Comparison of ENCODE assay signal across 1 cellular context in the genomic region with DNA sequence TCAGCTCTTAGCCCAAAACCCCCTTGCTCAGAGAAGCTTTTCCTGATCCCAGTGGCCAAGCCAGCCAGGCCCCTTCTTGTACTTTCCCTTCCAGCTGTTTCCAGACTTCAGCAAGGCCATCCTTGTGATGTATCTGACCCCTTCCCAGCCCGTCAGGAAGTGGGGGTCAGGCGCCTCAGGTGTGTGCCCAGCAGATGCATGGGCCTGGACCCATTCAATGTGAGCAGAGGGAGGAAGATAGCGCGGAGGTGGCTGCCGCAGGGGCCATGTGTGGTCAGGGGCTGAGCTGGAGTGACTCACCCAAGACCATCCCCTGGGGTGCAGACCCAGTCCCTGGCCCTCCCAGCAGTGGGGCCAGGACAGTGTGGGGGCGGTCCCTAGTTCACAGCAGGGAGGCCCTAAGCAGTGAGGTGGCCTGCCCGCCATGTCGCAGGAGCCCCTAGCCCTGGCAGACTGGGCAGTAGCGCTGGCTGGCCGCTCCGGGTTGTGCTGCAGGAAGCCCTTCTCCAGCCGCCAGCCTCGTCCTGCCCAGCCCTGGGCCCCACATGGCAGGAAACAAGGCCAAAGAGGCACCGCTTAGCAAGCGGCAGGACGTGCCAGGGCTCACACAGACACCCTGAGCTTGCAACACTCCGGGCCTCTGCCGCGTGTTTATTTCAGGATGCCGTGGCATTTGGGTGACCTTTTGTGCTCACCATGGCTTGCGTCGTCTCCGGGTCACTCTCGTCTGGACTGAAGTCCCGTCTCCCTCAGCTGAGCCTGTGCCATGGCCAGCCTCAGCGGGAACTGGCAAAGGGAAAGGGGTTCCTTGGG.
TF ChIP-seq lines count a peak whose summit lies in the region.

No MANE protein-coding gene starts in this region.

TF ChIP-seq in HepG2, 621 proteins besides CTCF, POLR2A, EP300 and RAD21 (continued from another document and continues in another):
- TF ChIP-seq, protein P1, sequence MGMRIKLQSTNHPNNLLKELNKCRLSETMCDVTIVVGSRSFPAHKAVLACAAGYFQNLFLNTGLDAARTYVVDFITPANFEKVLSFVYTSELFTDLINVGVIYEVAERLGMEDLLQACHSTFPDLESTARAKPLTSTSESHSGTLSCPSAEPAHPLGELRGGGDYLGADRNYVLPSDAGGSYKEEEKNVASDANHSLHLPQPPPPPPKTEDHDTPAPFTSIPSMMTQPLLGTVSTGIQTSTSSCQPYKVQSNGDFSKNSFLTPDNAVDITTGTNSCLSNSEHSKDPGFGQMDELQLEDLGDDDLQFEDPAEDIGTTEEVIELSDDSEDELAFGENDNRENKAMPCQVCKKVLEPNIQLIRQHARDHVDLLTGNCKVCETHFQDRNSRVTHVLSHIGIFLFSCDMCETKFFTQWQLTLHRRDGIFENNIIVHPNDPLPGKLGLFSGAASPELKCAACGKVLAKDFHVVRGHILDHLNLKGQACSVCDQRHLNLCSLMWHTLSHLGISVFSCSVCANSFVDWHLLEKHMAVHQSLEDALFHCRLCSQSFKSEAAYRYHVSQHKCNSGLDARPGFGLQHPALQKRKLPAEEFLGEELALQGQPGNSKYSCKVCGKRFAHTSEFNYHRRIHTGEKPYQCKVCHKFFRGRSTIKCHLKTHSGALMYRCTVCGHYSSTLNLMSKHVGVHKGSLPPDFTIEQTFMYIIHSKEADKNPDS (CRISPR knock-in tag; IDR thresholded peaks at IDR 0.05): no peak
- TF ChIP-seq RBM39 (IDR thresholded peaks at IDR 0.05; ENCODE audit: low read depth, low read length, poor library complexity, severe bottlenecking): no peak
- TF ChIP-seq ZNF180 (CRISPR knock-in tag; IDR thresholded peaks at IDR 0.05; ENCODE audit: borderline replicate concordance, low read depth): no peak
- no peak for TF ChIP-seq ATM (IDR thresholded peaks at IDR 0.05; ENCODE audit: borderline replicate concordance)
- TF ChIP-seq, protein P2, sequence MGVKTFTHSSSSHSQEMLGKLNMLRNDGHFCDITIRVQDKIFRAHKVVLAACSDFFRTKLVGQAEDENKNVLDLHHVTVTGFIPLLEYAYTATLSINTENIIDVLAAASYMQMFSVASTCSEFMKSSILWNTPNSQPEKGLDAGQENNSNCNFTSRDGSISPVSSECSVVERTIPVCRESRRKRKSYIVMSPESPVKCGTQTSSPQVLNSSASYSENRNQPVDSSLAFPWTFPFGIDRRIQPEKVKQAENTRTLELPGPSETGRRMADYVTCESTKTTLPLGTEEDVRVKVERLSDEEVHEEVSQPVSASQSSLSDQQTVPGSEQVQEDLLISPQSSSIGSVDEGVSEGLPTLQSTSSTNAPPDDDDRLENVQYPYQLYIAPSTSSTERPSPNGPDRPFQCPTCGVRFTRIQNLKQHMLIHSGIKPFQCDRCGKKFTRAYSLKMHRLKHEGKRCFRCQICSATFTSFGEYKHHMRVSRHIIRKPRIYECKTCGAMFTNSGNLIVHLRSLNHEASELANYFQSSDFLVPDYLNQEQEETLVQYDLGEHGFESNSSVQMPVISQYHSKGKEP (CRISPR knock-in tag; IDR thresholded peaks at IDR 0.05): no peak
- TF ChIP-seq ZNF607 (CRISPR knock-in tag; IDR thresholded peaks at IDR 0.05; ENCODE audit: borderline replicate concordance): peak; percentile 89; the same call in 1 of the 2 replicates
- TF ChIP-seq NR2F1 (CRISPR knock-in tag; IDR thresholded peaks at IDR 0.05): peak; percentile 64 to 89
- peak; percentile 59; the same call in 1 of the 2 replicates for TF ChIP-seq SAFB2 (CRISPR knock-in tag; IDR thresholded peaks at IDR 0.05; ENCODE audit: borderline replicate concordance, low read depth)
- TF ChIP-seq ZNF3 (CRISPR knock-in tag; IDR thresholded peaks at IDR 0.05): no peak
- TF ChIP-seq REXO4 (CRISPR knock-in tag; IDR thresholded peaks at IDR 0.05; ENCODE audit: borderline replicate concordance): no peak
- no peak for TF ChIP-seq SETDB1 (CRISPR knock-in tag; IDR thresholded peaks at IDR 0.05; ENCODE audit: borderline replicate concordance)
- TF ChIP-seq NFRKB (IDR thresholded peaks at IDR 0.05): no peak
- TF ChIP-seq, protein P3, sequence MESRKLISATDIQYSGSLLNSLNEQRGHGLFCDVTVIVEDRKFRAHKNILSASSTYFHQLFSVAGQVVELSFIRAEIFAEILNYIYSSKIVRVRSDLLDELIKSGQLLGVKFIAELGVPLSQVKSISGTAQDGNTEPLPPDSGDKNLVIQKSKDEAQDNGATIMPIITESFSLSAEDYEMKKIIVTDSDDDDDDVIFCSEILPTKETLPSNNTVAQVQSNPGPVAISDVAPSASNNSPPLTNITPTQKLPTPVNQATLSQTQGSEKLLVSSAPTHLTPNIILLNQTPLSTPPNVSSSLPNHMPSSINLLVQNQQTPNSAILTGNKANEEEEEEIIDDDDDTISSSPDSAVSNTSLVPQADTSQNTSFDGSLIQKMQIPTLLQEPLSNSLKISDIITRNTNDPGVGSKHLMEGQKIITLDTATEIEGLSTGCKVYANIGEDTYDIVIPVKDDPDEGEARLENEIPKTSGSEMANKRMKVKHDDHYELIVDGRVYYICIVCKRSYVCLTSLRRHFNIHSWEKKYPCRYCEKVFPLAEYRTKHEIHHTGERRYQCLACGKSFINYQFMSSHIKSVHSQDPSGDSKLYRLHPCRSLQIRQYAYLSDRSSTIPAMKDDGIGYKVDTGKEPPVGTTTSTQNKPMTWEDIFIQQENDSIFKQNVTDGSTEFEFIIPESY (CRISPR knock-in tag; IDR thresholded peaks at IDR 0.05): peak; percentile 94
- no peak; the same call in 1 of the 2 replicates for TF ChIP-seq ZNF160 (CRISPR knock-in tag; IDR thresholded peaks at IDR 0.05)
- TF ChIP-seq, protein P4, sequence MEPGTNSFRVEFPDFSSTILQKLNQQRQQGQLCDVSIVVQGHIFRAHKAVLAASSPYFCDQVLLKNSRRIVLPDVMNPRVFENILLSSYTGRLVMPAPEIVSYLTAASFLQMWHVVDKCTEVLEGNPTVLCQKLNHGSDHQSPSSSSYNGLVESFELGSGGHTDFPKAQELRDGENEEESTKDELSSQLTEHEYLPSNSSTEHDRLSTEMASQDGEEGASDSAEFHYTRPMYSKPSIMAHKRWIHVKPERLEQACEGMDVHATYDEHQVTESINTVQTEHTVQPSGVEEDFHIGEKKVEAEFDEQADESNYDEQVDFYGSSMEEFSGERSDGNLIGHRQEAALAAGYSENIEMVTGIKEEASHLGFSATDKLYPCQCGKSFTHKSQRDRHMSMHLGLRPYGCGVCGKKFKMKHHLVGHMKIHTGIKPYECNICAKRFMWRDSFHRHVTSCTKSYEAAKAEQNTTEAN (CRISPR knock-in tag; conservative IDR thresholded peaks at IDR 0.05): no peak
- no peak for TF ChIP-seq RARG (CRISPR knock-in tag; IDR thresholded peaks at IDR 0.05; ENCODE audit: low read depth)
- peak; percentile 94; the same call in 1 of the 2 replicates for TF ChIP-seq MIER3 (CRISPR knock-in tag; IDR thresholded peaks at IDR 0.05; ENCODE audit: borderline replicate concordance)
- TF ChIP-seq PHF21A (CRISPR knock-in tag; IDR thresholded peaks at IDR 0.05): peak; percentile 96
- no peak; the same call in 1 of the 2 replicates for TF ChIP-seq ZBTB3 (CRISPR knock-in tag; IDR thresholded peaks at IDR 0.05; ENCODE audit: borderline replicate concordance, low read depth)
- TF ChIP-seq, protein P5, sequence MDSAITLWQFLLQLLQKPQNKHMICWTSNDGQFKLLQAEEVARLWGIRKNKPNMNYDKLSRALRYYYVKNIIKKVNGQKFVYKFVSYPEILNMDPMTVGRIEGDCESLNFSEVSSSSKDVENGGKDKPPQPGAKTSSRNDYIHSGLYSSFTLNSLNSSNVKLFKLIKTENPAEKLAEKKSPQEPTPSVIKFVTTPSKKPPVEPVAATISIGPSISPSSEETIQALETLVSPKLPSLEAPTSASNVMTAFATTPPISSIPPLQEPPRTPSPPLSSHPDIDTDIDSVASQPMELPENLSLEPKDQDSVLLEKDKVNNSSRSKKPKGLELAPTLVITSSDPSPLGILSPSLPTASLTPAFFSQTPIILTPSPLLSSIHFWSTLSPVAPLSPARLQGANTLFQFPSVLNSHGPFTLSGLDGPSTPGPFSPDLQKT (CRISPR knock-in tag; IDR thresholded peaks at IDR 0.05; ENCODE audit: borderline replicate concordance): no peak
- peak; percentile 89 for TF ChIP-seq ZNF253 (CRISPR knock-in tag; IDR thresholded peaks at IDR 0.05; ENCODE audit: borderline replicate concordance)
- TF ChIP-seq, protein P6, sequence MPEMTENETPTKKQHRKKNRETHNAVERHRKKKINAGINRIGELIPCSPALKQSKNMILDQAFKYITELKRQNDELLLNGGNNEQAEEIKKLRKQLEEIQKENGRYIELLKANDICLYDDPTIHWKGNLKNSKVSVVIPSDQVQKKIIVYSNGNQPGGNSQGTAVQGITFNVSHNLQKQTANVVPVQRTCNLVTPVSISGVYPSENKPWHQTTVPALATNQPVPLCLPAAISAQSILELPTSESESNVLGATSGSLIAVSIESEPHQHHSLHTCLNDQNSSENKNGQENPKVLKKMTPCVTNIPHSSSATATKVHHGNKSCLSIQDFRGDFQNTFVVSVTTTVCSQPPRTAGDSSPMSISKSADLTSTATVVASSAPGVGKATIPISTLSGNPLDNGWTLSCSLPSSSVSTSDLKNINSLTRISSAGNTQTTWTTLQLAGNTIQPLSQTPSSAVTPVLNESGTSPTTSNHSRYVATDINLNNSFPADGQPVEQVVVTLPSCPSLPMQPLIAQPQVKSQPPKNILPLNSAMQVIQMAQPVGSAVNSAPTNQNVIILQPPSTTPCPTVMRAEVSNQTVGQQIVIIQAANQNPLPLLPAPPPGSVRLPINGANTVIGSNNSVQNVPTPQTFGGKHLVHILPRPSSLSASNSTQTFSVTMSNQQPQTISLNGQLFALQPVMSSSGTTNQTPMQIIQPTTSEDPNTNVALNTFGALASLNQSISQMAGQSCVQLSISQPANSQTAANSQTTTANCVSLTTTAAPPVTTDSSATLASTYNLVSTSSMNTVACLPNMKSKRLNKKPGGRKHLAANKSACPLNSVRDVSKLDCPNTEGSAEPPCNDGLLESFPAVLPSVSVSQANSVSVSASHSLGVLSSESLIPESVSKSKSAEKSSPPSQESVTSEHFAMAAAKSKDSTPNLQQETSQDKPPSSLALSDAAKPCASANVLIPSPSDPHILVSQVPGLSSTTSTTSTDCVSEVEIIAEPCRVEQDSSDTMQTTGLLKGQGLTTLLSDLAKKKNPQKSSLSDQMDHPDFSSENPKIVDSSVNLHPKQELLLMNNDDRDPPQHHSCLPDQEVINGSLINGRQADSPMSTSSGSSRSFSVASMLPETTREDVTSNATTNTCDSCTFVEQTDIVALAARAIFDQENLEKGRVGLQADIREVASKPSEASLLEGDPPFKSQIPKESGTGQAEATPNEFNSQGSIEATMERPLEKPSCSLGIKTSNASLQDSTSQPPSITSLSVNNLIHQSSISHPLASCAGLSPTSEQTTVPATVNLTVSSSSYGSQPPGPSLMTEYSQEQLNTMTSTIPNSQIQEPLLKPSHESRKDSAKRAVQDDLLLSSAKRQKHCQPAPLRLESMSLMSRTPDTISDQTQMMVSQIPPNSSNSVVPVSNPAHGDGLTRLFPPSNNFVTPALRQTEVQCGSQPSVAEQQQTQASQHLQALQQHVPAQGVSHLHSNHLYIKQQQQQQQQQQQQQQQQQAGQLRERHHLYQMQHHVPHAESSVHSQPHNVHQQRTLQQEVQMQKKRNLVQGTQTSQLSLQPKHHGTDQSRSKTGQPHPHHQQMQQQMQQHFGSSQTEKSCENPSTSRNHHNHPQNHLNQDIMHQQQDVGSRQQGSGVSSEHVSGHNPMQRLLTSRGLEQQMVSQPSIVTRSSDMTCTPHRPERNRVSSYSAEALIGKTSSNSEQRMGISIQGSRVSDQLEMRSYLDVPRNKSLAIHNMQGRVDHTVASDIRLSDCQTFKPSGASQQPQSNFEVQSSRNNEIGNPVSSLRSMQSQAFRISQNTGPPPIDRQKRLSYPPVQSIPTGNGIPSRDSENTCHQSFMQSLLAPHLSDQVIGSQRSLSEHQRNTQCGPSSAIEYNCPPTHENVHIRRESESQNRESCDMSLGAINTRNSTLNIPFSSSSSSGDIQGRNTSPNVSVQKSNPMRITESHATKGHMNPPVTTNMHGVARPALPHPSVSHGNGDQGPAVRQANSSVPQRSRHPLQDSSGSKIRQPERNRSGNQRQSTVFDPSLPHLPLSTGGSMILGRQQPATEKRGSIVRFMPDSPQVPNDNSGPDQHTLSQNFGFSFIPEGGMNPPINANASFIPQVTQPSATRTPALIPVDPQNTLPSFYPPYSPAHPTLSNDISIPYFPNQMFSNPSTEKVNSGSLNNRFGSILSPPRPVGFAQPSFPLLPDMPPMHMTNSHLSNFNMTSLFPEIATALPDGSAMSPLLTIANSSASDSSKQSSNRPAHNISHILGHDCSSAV (CRISPR knock-in tag; IDR thresholded peaks at IDR 0.05; ENCODE audit: borderline replicate concordance): peak; percentile 38; the same call in 1 of the 2 replicates
- TF ChIP-seq RNF2 (conservative IDR thresholded peaks at IDR 0.05; ENCODE audit: low read depth): peak; percentile 66
- no peak for TF ChIP-seq DR1 (CRISPR knock-in tag; IDR thresholded peaks at IDR 0.05)
- TF ChIP-seq ELF3 (CRISPR knock-in tag; IDR thresholded peaks at IDR 0.05): peak; percentile 94
- peak; percentile 89; the same call in 1 of the 2 replicates for TF ChIP-seq NR2F2 (IDR thresholded peaks at IDR 0.05; ENCODE audit: borderline replicate concordance, low read depth)
- TF ChIP-seq, protein P7, sequence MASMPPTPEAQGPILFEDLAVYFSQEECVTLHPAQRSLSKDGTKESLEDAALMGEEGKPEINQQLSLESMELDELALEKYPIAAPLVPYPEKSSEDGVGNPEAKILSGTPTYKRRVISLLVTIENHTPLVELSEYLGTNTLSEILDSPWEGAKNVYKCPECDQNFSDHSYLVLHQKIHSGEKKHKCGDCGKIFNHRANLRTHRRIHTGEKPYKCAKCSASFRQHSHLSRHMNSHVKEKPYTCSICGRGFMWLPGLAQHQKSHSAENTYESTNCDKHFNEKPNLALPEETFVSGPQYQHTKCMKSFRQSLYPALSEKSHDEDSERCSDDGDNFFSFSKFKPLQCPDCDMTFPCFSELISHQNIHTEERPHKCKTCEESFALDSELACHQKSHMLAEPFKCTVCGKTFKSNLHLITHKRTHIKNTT (CRISPR knock-in tag; IDR thresholded peaks at IDR 0.05): no peak
- no peak for TF ChIP-seq ZNF101 (CRISPR knock-in tag; IDR thresholded peaks at IDR 0.05; ENCODE audit: borderline replicate concordance, low read depth)
- peak; percentile 54 for TF ChIP-seq POLR2G (IDR thresholded peaks at IDR 0.05; ENCODE audit: low read depth, low read length)
- TF ChIP-seq ZSCAN12 (CRISPR knock-in tag; IDR thresholded peaks at IDR 0.05): no peak
- TF ChIP-seq, protein P8, sequence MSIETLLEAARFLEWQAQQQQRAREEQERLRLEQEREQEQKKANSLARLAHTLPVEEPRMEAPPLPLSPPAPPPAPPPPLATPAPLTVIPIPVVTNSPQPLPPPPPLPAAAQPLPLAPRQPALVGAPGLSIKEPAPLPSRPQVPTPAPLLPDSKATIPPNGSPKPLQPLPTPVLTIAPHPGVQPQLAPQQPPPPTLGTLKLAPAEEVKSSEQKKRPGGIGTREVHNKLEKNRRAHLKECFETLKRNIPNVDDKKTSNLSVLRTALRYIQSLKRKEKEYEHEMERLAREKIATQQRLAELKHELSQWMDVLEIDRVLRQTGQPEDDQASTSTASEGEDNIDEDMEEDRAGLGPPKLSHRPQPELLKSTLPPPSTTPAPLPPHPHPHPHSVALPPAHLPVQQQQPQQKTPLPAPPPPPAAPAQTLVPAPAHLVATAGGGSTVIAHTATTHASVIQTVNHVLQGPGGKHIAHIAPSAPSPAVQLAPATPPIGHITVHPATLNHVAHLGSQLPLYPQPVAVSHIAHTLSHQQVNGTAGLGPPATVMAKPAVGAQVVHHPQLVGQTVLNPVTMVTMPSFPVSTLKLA (IDR thresholded peaks at IDR 0.05): peak; percentile 14; the same call in 1 of the 2 replicates
